Comparison of ENCODE assay signal across 26 cellular contexts in the genomic region with DNA sequence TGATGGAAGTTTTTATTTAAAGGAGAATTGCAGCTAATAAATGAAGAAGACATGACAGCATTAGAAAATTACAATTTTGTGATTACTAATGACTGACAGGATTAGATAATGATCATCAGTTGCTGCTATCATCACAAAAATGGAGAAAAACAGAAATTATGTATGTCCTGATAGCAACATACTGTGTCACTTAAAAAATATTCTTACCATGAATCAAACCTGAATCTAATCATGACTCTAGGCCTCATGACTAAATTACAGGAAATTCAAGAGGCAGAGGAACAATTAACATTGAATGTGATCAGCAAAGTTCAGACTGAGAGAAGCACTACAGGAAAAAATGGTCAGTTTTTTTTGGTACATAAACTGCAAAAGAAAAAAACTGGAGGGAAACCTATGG.
DNase-seq lines count a peak whose midpoint lies in the region; ATAC-seq, FAIRE-seq and TF ChIP-seq lines count a peak whose summit lies in the region.
"Had no signal": no experiment of that assay in that cellular context is flagged by ENCODE, and none has a peak within 500 bp of the region (broad histone marks: within the 10 kb centered on the region; RNA-seq: fewer than 3 reads in every experiment).

No MANE protein-coding gene starts in this region.

- peak overlapping the region; percentile 36 for H3K27ac ChIP-seq in keratinocyte (ENCODE audit: control insufficient read depth, insufficient read depth, low read length)
- H3K27ac ChIP-seq: adrenal gland, gastrocnemius medialis, tibial nerve had no signal

- FAIRE-seq in RCC 7860 (lab: Jason Lieb, UNC) (no peak), keratinocyte (lab: Jason Lieb, UNC) (no peak)

- no peaks in the 10 kb centered on the region for H3K36me3 ChIP-seq in keratinocyte (ENCODE audit: control insufficient read depth in 2 of 2, extremely low read depth in 1 of 2, insufficient read depth in 2 of 2, low read length in 2 of 2)
- H3K36me3 ChIP-seq: adrenal gland, gastrocnemius medialis, HAP-1, tibial nerve had no signal

- no peaks in the 10 kb centered on the region for H3K27me3 ChIP-seq in keratinocyte (ENCODE audit: control insufficient read depth, extremely low read depth, insufficient read depth, low read length)
- H3K27me3 ChIP-seq: adrenal gland, gastrocnemius medialis, tibial nerve had no signal

- peaks cover 13% of the 10 kb centered on the region for H3K4me1 ChIP-seq in keratinocyte (ENCODE audit: control insufficient read depth, extremely low read depth, insufficient read depth, low read length)
- H3K4me1 ChIP-seq: adrenal gland, gastrocnemius medialis, HAP-1, tibial nerve had no signal

- H4K20me1 ChIP-seq in keratinocyte (ENCODE audit: control insufficient read depth, extremely low read depth, insufficient read depth, low read length): no peaks in the 10 kb centered on the region

- H3K4me2 ChIP-seq in keratinocyte (ENCODE audit: control insufficient read depth, extremely low read depth, insufficient read depth, low read depth, low read length): no peak overlapping the region

- no peak overlapping the region for H3K4me3 ChIP-seq in keratinocyte (ENCODE audit: control insufficient read depth in 2 of 3, extremely low read depth in 1 of 3, insufficient read depth in 2 of 3, low read depth in 1 of 3, low read length in 3 of 3)
- H3K4me3 ChIP-seq: adrenal gland, gastrocnemius medialis, HAP-1, tibial nerve had no signal

- H3K79me2 ChIP-seq in keratinocyte (ENCODE audit: control insufficient read depth, insufficient read depth, low read length): no peaks in the 10 kb centered on the region

- ATAC-seq in HG02571 (IDR thresholded peaks at IDR 0.05; ENCODE audit: unreplicated experiment): no peak
- ATAC-seq in HG03095 (IDR thresholded peaks at IDR 0.05; ENCODE audit: unreplicated experiment): no peak
- ATAC-seq: activated CD4-positive, CD25-positive, alpha-beta regulatory T cell treated with anti-CD3 and anti-CD28 coated beads, Interleukin-2, amount 50 U/mL, for 24 hours; CD8-positive, alpha-beta T cell; gastrocnemius medialis; naive thymus-derived CD4-positive, alpha-beta T cell; stimulated activated effector memory CD8-positive, alpha-beta T cell treated with anti-CD3 and anti-CD28 coated beads, Interleukin-12 subunit alpha, Interleukin-12 subunit beta, amount 100 ng/mL, for 72 hours; T-helper 17 cell had no signal

- TF ChIP-seq CTCF in keratinocyte (optimal IDR thresholded peaks at IDR 0.05 in 1 of 3, IDR thresholded peaks at IDR 0.05 in 1 of 3, conservative IDR thresholded peaks at IDR 0.05 in 1 of 3; ENCODE audit: extremely low read depth in 1 of 3, insufficient read depth in 2 of 3, low read length in 3 of 3): no peak

- H3K9ac ChIP-seq in keratinocyte (ENCODE audit: control insufficient read depth, extremely low read depth, insufficient read depth, low read length): no peak overlapping the region

- H2AFZ ChIP-seq in keratinocyte (ENCODE audit: control insufficient read depth, low read length): peak overlapping the region; percentile 26

- H3K9me1 ChIP-seq in keratinocyte (ENCODE audit: control insufficient read depth, extremely low read depth, insufficient read depth, low read length): no peaks in the 10 kb centered on the region

- DNase-seq in EL (peak; percentile 52), RCC 7860 (ENCODE audit: low spot score) (peak; percentile 35), dermis microvascular lymphatic vessel endothelial cell (ENCODE audit: low read depth in 2 of 2) (peak; percentile 24 to 54), keratinocyte (ENCODE audit: low read depth, low spot score) (no peak), NCI-H82 (lab: John Stamatoyannopoulos, UW) (no peak)
- DNase-seq in activated CD4-positive, alpha-beta T cell treated with anti-CD3 and anti-CD28 coated beads for 4 hours: no peak
- DNase-seq: activated CD4-positive, alpha-beta memory T cell treated with anti-CD3 and anti-CD28 coated beads for 36 hours; activated naive CD4-positive, alpha-beta T cell; adrenal gland; CD8-positive, alpha-beta T cell; DMS 273 treated with DMSO at 0.1 percent for 48 hours; gastrocnemius medialis; IMR-90; MV-4-11; naive thymus-derived CD4-positive, alpha-beta T cell; NCI-H446; NCI-H774; nucleus accumbens; stimulated activated CD4-positive, alpha-beta T cell treated with anti-CD3 and anti-CD28 coated beads, Interleukin-15, amount 100 ng/mL, for 24 hours; T-helper 17 cell had no signal

- dilution Hi-C loops in keratinocyte (cut with MboI; ENCODE audit: extremely low pct_ligation_motif_present, low sequenced_read_pairs): no loop called here

- no peaks in the 10 kb centered on the region for H3K9me3 ChIP-seq in keratinocyte (ENCODE audit: control insufficient read depth, low read depth, low read length)
- H3K9me3 ChIP-seq: adrenal gland, gastrocnemius medialis, HAP-1 had no signal

Comparison
In these comparisons a context has a peak if more than half of its experiments do, and no peak if none do; other contexts are left out.
1. DNase-seq: peak in EL (single experiment), RCC 7860 (single experiment) and dermis microvascular lymphatic vessel endothelial cell (2 of 2); none in keratinocyte (single experiment), activated CD4-positive, alpha-beta T cell treated with anti-CD3 and anti-CD28 coated beads for 4 hours (0 of 2) and NCI-H82 (single experiment).